In genomic region chr7:40303996-40304395, GRCh38 we compare ENCODE assay signal across 15 cellular contexts.
DNase-seq lines count a peak whose midpoint lies in the region; TF ChIP-seq lines count a peak whose summit lies in the region.
"Had no signal": no experiment of that assay in that cellular context is flagged by ENCODE, and none has a peak within 500 bp of the region (broad histone marks: within the 10 kb centered on the region; RNA-seq: fewer than 3 reads in every experiment).

No MANE protein-coding gene starts in this region.

- peaks cover 4% of the 10 kb centered on the region for H3K4me1 Mint-ChIP-seq in activated CD4-positive, alpha-beta T cell treated with anti-CD3 and anti-CD28 coated beads, Interleukin-2, amount 10 ng/mL, durations not matched to agents 7 days and 5 days
- H3K4me1 Mint-ChIP-seq: CD8-positive, alpha-beta memory T cell had no signal

- H3K36me3 ChIP-seq in brain microvascular endothelial cell (replicated peaks) (no peaks in the 10 kb centered on the region), mesenchymal stem cell (ENCODE audit: control insufficient read depth in 1 of 2, insufficient read depth in 2 of 2, low read depth in 1 of 2, low read length in 2 of 2) (no peaks in the 10 kb centered on the region)
- H3K36me3 ChIP-seq: BLaER1 had no signal

- H3K27ac Mint-ChIP-seq in activated CD4-positive, alpha-beta T cell treated with anti-CD3 and anti-CD28 coated beads, Interleukin-2, amount 10 ng/mL, durations not matched to agents 7 days and 5 days, result no peak overlapping the region
- H3K27ac Mint-ChIP-seq: CD8-positive, alpha-beta memory T cell; HFFc6 had no signal

- H3K4me3 ChIP-seq in brain microvascular endothelial cell (ENCODE audit: low read depth, low read length) (no peak overlapping the region), fibroblast of mammary gland (ENCODE audit: control insufficient read depth, low read depth, low read length) (no peak overlapping the region), mesenchymal stem cell (ENCODE audit: insufficient read depth in 1 of 2, low read depth in 1 of 2, low read length in 2 of 2) (no peak overlapping the region)
- H3K4me3 ChIP-seq: BLaER1, GM12878 had no signal

- no peak overlapping the region for H2BK15ac ChIP-seq in mesenchymal stem cell (ENCODE audit: low read depth, poor library complexity, severe bottlenecking)

- no peak overlapping the region for H2AFZ ChIP-seq in mesenchymal stem cell (ENCODE audit: low read depth, low read length)

- H2BK12ac ChIP-seq in mesenchymal stem cell (ENCODE audit: low read length in 2 of 2), result no peak overlapping the region

- no peak overlapping the region for H3K4me2 ChIP-seq in mesenchymal stem cell (ENCODE audit: low read length, poor library complexity, severe bottlenecking)
- H3K4me2 ChIP-seq: BLaER1 had no signal

- peaks cover 2% of the 10 kb centered on the region for H3K4me1 ChIP-seq in mesenchymal stem cell (ENCODE audit: control insufficient read depth, insufficient read depth, low read depth, low read length)

- no peak overlapping the region for H4K91ac ChIP-seq in mesenchymal stem cell (ENCODE audit: low read length)

- no peak overlapping the region for H3K9ac ChIP-seq in mesenchymal stem cell (ENCODE audit: low read length)
- H3K9ac ChIP-seq: BLaER1 had no signal

- H3K27me3 ChIP-seq in brain microvascular endothelial cell (replicated peaks), result no peaks in the 10 kb centered on the region
- no peaks in the 10 kb centered on the region for H3K27me3 ChIP-seq in mesenchymal stem cell (ENCODE audit: control insufficient read depth in 1 of 2, insufficient read depth in 1 of 2, low read length in 2 of 2)
- H3K27me3 ChIP-seq: BLaER1 had no signal

- H3K36me3 Mint-ChIP-seq in activated CD4-positive, alpha-beta T cell treated with anti-CD3 and anti-CD28 coated beads, Interleukin-2, amount 10 ng/mL, durations not matched to agents 7 days and 5 days (ENCODE audit: low read depth), result no peaks in the 10 kb centered on the region
- H3K36me3 Mint-ChIP-seq: CD8-positive, alpha-beta memory T cell had no signal

- POLR2A ChIA-PET in activated CD4-positive, alpha-beta T cell treated with anti-CD3 and anti-CD28 coated beads, Interleukin-2, amount 10 ng/mL, durations not matched to agents 7 days and 5 days (lab: Charles Lee), result no interaction called here

- no peak overlapping the region for H4K8ac ChIP-seq in mesenchymal stem cell (ENCODE audit: low read length)

- H2BK120ac ChIP-seq in mesenchymal stem cell (ENCODE audit: low read depth, low read length), result no peak overlapping the region

- peak overlapping the region; percentile 29 for H3K27ac ChIP-seq in brain microvascular endothelial cell
- H3K27ac ChIP-seq in mesenchymal stem cell (ENCODE audit: low read length, poor library complexity, severe bottlenecking), result peak overlapping the region; percentile 40
- H3K27ac ChIP-seq: BLaER1 had no signal

- CTCF ChIA-PET in activated CD4-positive, alpha-beta T cell treated with anti-CD3 and anti-CD28 coated beads, Interleukin-2, amount 10 ng/mL, durations not matched to agents 7 days and 5 days (lab: Charles Lee), result no interaction called here

- DNase-seq in HT1080 (ENCODE audit: low read depth) (peak; percentile 9), brain microvascular endothelial cell (no peak), fibroblast of mammary gland (ENCODE audit: low read depth) (peak; percentile 44), mesenchymal stem cell (no peak), NCI-H1930 (lab: John Stamatoyannopoulos, UW) (no peak), NCI-H1694 treated with DMSO at 0.1 percent for 48 hours (lab: John Stamatoyannopoulos, UW) (no peak), amygdala (lab: John Stamatoyannopoulos, UW) (no peak)
- no peak for DNase-seq in activated CD4-positive, alpha-beta T cell treated with anti-CD3 and anti-CD28 coated beads, Interleukin-2, amount 10 ng/mL, durations not matched to agents 7 days and 5 days
- DNase-seq: 8988T; AML-193; CD8-positive, alpha-beta memory T cell; HCEC 1CT; HFFc6 had no signal

- no peaks in the 10 kb centered on the region for H3K9me3 Mint-ChIP-seq in activated CD4-positive, alpha-beta T cell treated with anti-CD3 and anti-CD28 coated beads, Interleukin-2, amount 10 ng/mL, durations not matched to agents 7 days and 5 days
- H3K9me3 Mint-ChIP-seq: HFFc6 had no signal

- WGBS in mesenchymal stem cell, result 100% methylated on average over 1 of the region's 2 CpGs

- H3K9me3 ChIP-seq in mesenchymal stem cell (ENCODE audit: control insufficient read depth, low read length), result no peaks in the 10 kb centered on the region
- H3K9me3 ChIP-seq: BLaER1 had no signal

- H3K27me3 Mint-ChIP-seq in activated CD4-positive, alpha-beta T cell treated with anti-CD3 and anti-CD28 coated beads, Interleukin-2, amount 10 ng/mL, durations not matched to agents 7 days and 5 days, result no peaks in the 10 kb centered on the region

- H3K79me1 ChIP-seq in mesenchymal stem cell (replicated peaks; ENCODE audit: low read length, poor library complexity, severe bottlenecking), result no peaks in the 10 kb centered on the region

- no peak overlapping the region for H3K14ac ChIP-seq in mesenchymal stem cell (ENCODE audit: low read length in 2 of 2)

- in situ Hi-C loops in brain microvascular endothelial cell (cut with HindIII; ENCODE audit: low pct_ligation_motif_present, low sequenced_read_pairs), result no loop called here

- no peak overlapping the region for H3K18ac ChIP-seq in mesenchymal stem cell (ENCODE audit: low read depth in 1 of 2, low read length in 2 of 2)

- H3K23ac ChIP-seq in mesenchymal stem cell (ENCODE audit: low read length in 2 of 2), result no peak overlapping the region

- no peak overlapping the region for H3K4me3 Mint-ChIP-seq in activated CD4-positive, alpha-beta T cell treated with anti-CD3 and anti-CD28 coated beads, Interleukin-2, amount 10 ng/mL, durations not matched to agents 7 days and 5 days
- H3K4me3 Mint-ChIP-seq: CD8-positive, alpha-beta memory T cell; HFFc6 had no signal

- no peak overlapping the region for H2BK5ac ChIP-seq in mesenchymal stem cell (ENCODE audit: low read depth, low read length, poor library complexity, severe bottlenecking)

- peak overlapping the region; percentile 61 for H2AK5ac ChIP-seq in mesenchymal stem cell (ENCODE audit: low read length, severe bottlenecking)

- TF ChIP-seq CTCF in brain microvascular endothelial cell (IDR thresholded peaks at IDR 0.05; ENCODE audit: low read depth, low read length, missing control alignments) (no peak), fibroblast of mammary gland (conservative IDR thresholded peaks at IDR 0.05; ENCODE audit: control insufficient read depth, insufficient read depth, low read depth, low read length) (no peak)

- H3K4ac ChIP-seq in mesenchymal stem cell (ENCODE audit: low read depth in 1 of 2, low read length in 2 of 2), result no peak overlapping the region

Comparison
In these comparisons a context has a peak if more than half of its experiments do, and no peak if none do; other contexts are left out.
1. DNase-seq: peak in HT1080 (single experiment) and fibroblast of mammary gland (single experiment); none in brain microvascular endothelial cell (single experiment), mesenchymal stem cell (single experiment), NCI-H1930 (0 of 2), NCI-H1694 treated with DMSO at 0.1 percent for 48 hours (single experiment), activated CD4-positive, alpha-beta T cell treated with anti-CD3 and anti-CD28 coated beads, Interleukin-2, amount 10 ng/mL, durations not matched to agents 7 days and 5 days (single experiment) and amygdala (0 of 56).